Comparison of ENCODE assay signal across 19 cellular contexts in genomic region chr5:173910215-173910614, GRCh38.
"Had no signal": no experiment of that assay in that cellular context is flagged by ENCODE, and none has a peak within 500 bp of the region (broad histone marks: within the 10 kb centered on the region; RNA-seq: fewer than 3 reads in every experiment).

No MANE protein-coding gene starts in this region.

- H3K4me3 ChIP-seq: mucosa of descending colon, pancreas, skin epidermis, upper lobe of right lung had no signal

- DNase-seq: activated B cell treated with CpG ODN at 0.5 μM for 24 hours; activated CD4-positive, alpha-beta T cell treated with anti-CD3 and anti-CD28 coated beads for 48 hours; activated CD8-positive, alpha-beta memory T cell treated with anti-CD3 and anti-CD28 coated beads, Interleukin-2, amount 50 U/mL, for 4 hours; activated CD8-positive, alpha-beta T cell treated with anti-CD3 and anti-CD28 coated beads for 36 hours; activated gamma-delta T cell treated with Interleukin-2 at 50 U/mL for 16 hours; activated naive CD8-positive, alpha-beta T cell treated with anti-CD3 and anti-CD28 coated beads for 36 hours; brain microvascular endothelial cell; cerebellar nuclear complex; effector memory CD8-positive, alpha-beta T cell; foreskin melanocyte; left cardiac atrium; mucosa of descending colon; naive thymus-derived CD4-positive, alpha-beta T cell; pancreas; stimulated activated CD4-positive, alpha-beta T cell treated with anti-CD3 and anti-CD28 coated beads, Interleukin-4, amount 100 ng/mL, for 24 hours; stimulated activated naive CD4-positive, alpha-beta T cell treated with Interleukin-2 at 50 U/mL for 16 hours; upper lobe of right lung had no signal

- H3K9me3 Mint-ChIP-seq: activated B cell treated with CpG ODN at 0.5 μM for 24 hours; activated CD8-positive, alpha-beta T cell treated with anti-CD3 and anti-CD28 coated beads for 36 hours; activated naive CD8-positive, alpha-beta T cell treated with anti-CD3 and anti-CD28 coated beads for 36 hours; dendritic cell treated with granulocyte-macrophage colony-stimulating factor and Interleukin-4, amounts not matched to agents 40 ng/mL and 50 ng/mL, for 4 days; effector memory CD8-positive, alpha-beta T cell; naive thymus-derived CD4-positive, alpha-beta T cell had no signal

- H3K27me3 Mint-ChIP-seq: activated B cell treated with CpG ODN at 0.5 μM for 24 hours; activated CD8-positive, alpha-beta T cell treated with anti-CD3 and anti-CD28 coated beads for 36 hours; activated naive CD8-positive, alpha-beta T cell treated with anti-CD3 and anti-CD28 coated beads for 36 hours; dendritic cell treated with granulocyte-macrophage colony-stimulating factor and Interleukin-4, amounts not matched to agents 40 ng/mL and 50 ng/mL, for 4 days; effector memory CD8-positive, alpha-beta T cell; naive thymus-derived CD4-positive, alpha-beta T cell had no signal

- H3K4me3 Mint-ChIP-seq: activated B cell treated with CpG ODN at 0.5 μM for 24 hours; activated CD8-positive, alpha-beta T cell treated with anti-CD3 and anti-CD28 coated beads for 36 hours; activated naive CD8-positive, alpha-beta T cell treated with anti-CD3 and anti-CD28 coated beads for 36 hours; dendritic cell treated with granulocyte-macrophage colony-stimulating factor and Interleukin-4, amounts not matched to agents 40 ng/mL and 50 ng/mL, for 4 days; effector memory CD8-positive, alpha-beta T cell; naive thymus-derived CD4-positive, alpha-beta T cell had no signal

- H3K27me3 ChIP-seq: brain microvascular endothelial cell, pancreas, upper lobe of right lung had no signal

- H3K9me3 ChIP-seq: mucosa of descending colon, pancreas, upper lobe of right lung had no signal

- H3K27ac Mint-ChIP-seq: activated B cell treated with CpG ODN at 0.5 μM for 24 hours; activated CD8-positive, alpha-beta T cell treated with anti-CD3 and anti-CD28 coated beads for 36 hours; activated naive CD8-positive, alpha-beta T cell treated with anti-CD3 and anti-CD28 coated beads for 36 hours; dendritic cell treated with granulocyte-macrophage colony-stimulating factor and Interleukin-4, amounts not matched to agents 40 ng/mL and 50 ng/mL, for 4 days; effector memory CD8-positive, alpha-beta T cell; naive thymus-derived CD4-positive, alpha-beta T cell had no signal

- H3K27ac ChIP-seq: brain microvascular endothelial cell, pancreas, upper lobe of right lung had no signal

- H3K36me3 Mint-ChIP-seq: activated naive CD8-positive, alpha-beta T cell treated with anti-CD3 and anti-CD28 coated beads for 36 hours had no signal

- ATAC-seq: activated CD8-positive, alpha-beta T cell treated with anti-CD3 and anti-CD28 coated beads for 36 hours; effector memory CD8-positive, alpha-beta T cell; left cardiac atrium; mucosa of descending colon; naive thymus-derived CD4-positive, alpha-beta T cell; pancreas; upper lobe of right lung had no signal
